In the genomic region with DNA sequence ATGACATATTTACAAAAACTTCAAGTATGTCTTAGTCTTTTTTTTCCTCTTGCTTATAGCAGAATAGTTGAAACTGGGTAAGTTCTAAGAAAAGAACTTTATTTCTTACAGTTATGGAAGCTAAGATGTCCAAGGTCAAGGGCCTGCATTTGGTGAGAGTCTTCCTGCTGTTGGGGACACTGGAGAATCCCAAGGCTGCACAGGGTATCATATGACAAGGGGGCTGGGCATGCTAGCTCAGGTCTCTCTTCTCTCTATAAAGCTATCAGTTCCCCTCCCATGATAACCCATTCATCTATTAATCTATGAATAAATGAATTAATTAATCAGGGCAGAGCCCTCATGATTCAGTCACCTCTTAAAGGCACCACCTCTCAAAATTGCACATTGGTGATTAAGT, we compare ENCODE assay signal across 17 cellular contexts.
DNase-seq lines count a peak whose midpoint lies in the region; ATAC-seq and TF ChIP-seq lines count a peak whose summit lies in the region.
"Had no signal": no experiment of that assay in that cellular context is flagged by ENCODE, and none has a peak within 500 bp of the region (broad histone marks: within the 10 kb centered on the region; RNA-seq: fewer than 3 reads in every experiment).

No MANE protein-coding gene starts in this region.

- H3K4me3 ChIP-seq in A673 (ENCODE audit: low read depth, low read length, poor library complexity, severe bottlenecking), result no peak overlapping the region
- H3K4me3 ChIP-seq: A549 had no signal

- POLR2A ChIA-PET in A673 (lab: Charles Lee; ENCODE audit: low non-redundant PET), result no interaction called here

- peaks cover 26 to 37% of the 10 kb centered on the region in 2 donors for H3K4me1 Mint-ChIP-seq in natural killer cell treated with Interleukin-12 subunit alpha and Interleukin-12 subunit beta and Interleukin-15 and Interleukin-18, amount 100 ng/mL, for 72 hours (ENCODE audit: low read depth in 2 of 2)
- peaks cover 12 to 37% of the 10 kb centered on the region in 2 donors for H3K4me1 Mint-ChIP-seq in natural killer cell
- peaks cover 32% of the 10 kb centered on the region for H3K4me1 Mint-ChIP-seq in T-helper 17 cell
- peaks cover 20 to 50% of the 10 kb centered on the region in 2 donors for H3K4me1 Mint-ChIP-seq in immature natural killer cell
- peaks cover 27% of the 10 kb centered on the region for H3K4me1 Mint-ChIP-seq in stimulated activated effector memory CD8-positive, alpha-beta T cell treated with anti-CD3 and anti-CD28 coated beads, Interleukin-12 subunit alpha, Interleukin-12 subunit beta, amount 100 ng/mL, for 72 hours

- no peaks in the 10 kb centered on the region for H3K36me3 Mint-ChIP-seq in natural killer cell treated with Interleukin-12 subunit alpha and Interleukin-12 subunit beta and Interleukin-15 and Interleukin-18, amount 100 ng/mL, for 72 hours
- no peaks in the 10 kb centered on the region for H3K36me3 Mint-ChIP-seq in natural killer cell
- no peaks in the 10 kb centered on the region for H3K36me3 Mint-ChIP-seq in T-helper 17 cell (ENCODE audit: low read depth)
- H3K36me3 Mint-ChIP-seq in immature natural killer cell, result no peaks in the 10 kb centered on the region
- H3K36me3 Mint-ChIP-seq in stimulated activated effector memory CD8-positive, alpha-beta T cell treated with anti-CD3 and anti-CD28 coated beads, Interleukin-12 subunit alpha, Interleukin-12 subunit beta, amount 100 ng/mL, for 72 hours, result no peaks in the 10 kb centered on the region
- H3K36me3 Mint-ChIP-seq: CD4-positive, alpha-beta memory T cell had no signal

- no TSS peak for BruUV-seq in A673 (replicated peaks; lab: Mats Ljungman, UMichigan)

- H3K4me3 Mint-ChIP-seq in natural killer cell treated with Interleukin-12 subunit alpha and Interleukin-12 subunit beta and Interleukin-15 and Interleukin-18, amount 100 ng/mL, for 72 hours, result no peak overlapping the region
- H3K4me3 Mint-ChIP-seq in natural killer cell (no peak overlapping the region), T-helper 17 cell (no peak overlapping the region), immature natural killer cell (no peak overlapping the region)
- H3K4me3 Mint-ChIP-seq in stimulated activated effector memory CD8-positive, alpha-beta T cell treated with anti-CD3 and anti-CD28 coated beads, Interleukin-12 subunit alpha, Interleukin-12 subunit beta, amount 100 ng/mL, for 72 hours, result no peak overlapping the region

- H3K27ac ChIP-seq in A673 (ENCODE audit: low read depth, low read length, poor library complexity, severe bottlenecking), result no peak overlapping the region
- H3K27ac ChIP-seq: A549 had no signal

- no peaks in the 10 kb centered on the region for H3K4me1 ChIP-seq in A673 (ENCODE audit: insufficient read depth, low read length, poor library complexity, severe bottlenecking)
- H3K4me1 ChIP-seq: A549 had no signal

- H3K27ac Mint-ChIP-seq in natural killer cell treated with Interleukin-12 subunit alpha and Interleukin-12 subunit beta and Interleukin-15 and Interleukin-18, amount 100 ng/mL, for 72 hours, result peak overlapping the region; percentile 78 to 91
- peak overlapping the region in 1 of 2 donors; percentile 72 for H3K27ac Mint-ChIP-seq in natural killer cell
- H3K27ac Mint-ChIP-seq in T-helper 17 cell, result peak overlapping the region; percentile 89
- peak overlapping the region in 5 of 6 donors; percentile 25 to 80 (median 57) for H3K27ac Mint-ChIP-seq in immature natural killer cell
- peak overlapping the region; percentile 49 for H3K27ac Mint-ChIP-seq in stimulated activated effector memory CD8-positive, alpha-beta T cell treated with anti-CD3 and anti-CD28 coated beads, Interleukin-12 subunit alpha, Interleukin-12 subunit beta, amount 100 ng/mL, for 72 hours

- ATAC-seq in natural killer cell treated with Interleukin-12 subunit alpha and Interleukin-12 subunit beta and Interleukin-15 and Interleukin-18, amount 100 ng/mL, for 72 hours, result no peak
- ATAC-seq in natural killer cell (no peak), T-helper 17 cell (no peak), GM18870 (IDR thresholded peaks at IDR 0.05; ENCODE audit: unreplicated experiment) (no peak)
- ATAC-seq in stimulated activated effector memory CD8-positive, alpha-beta T cell treated with anti-CD3 and anti-CD28 coated beads, Interleukin-12 subunit alpha, Interleukin-12 subunit beta, amount 100 ng/mL, for 72 hours, result no peak
- ATAC-seq: A549, HCT116 had no signal

- H3K9me3 ChIP-seq in T-helper 17 cell (ENCODE audit: control insufficient read depth, low read length, poor library complexity, severe bottlenecking) (no peaks in the 10 kb centered on the region), A673 (ENCODE audit: low read depth, low read length, poor library complexity, severe bottlenecking) (no peaks in the 10 kb centered on the region)
- H3K9me3 ChIP-seq: A549 had no signal

- no peak for DNase-seq in natural killer cell treated with Interleukin-12 subunit alpha and Interleukin-12 subunit beta and Interleukin-15 and Interleukin-18, amount 100 ng/mL, for 72 hours (ENCODE audit: low spot score)
- DNase-seq in natural killer cell, result no peak
- no peak for DNase-seq in T-helper 17 cell
- DNase-seq in immature natural killer cell, result no peak
- DNase-seq in stimulated activated effector memory CD8-positive, alpha-beta T cell treated with anti-CD3 and anti-CD28 coated beads, Interleukin-12 subunit alpha, Interleukin-12 subunit beta, amount 100 ng/mL, for 72 hours (ENCODE audit: low spot score in 2 of 2), result no peak
- DNase-seq in A673 (ENCODE audit: low spot score), result no peak
- DNase-seq in HCEC 1CT, result no peak
- DNase-seq: 8988T; C1 segment of cervical spinal cord; CD4-positive, alpha-beta memory T cell; COR-L47; DMS153; DND-41; H7 had no signal

- intact Hi-C loops in natural killer cell (cut with micrococcal nuclease), result no loop called here
- intact Hi-C loops in A673 (cut with micrococcal nuclease; ENCODE audit: unreplicated experiment), result no loop called here

- no peaks in the 10 kb centered on the region for H3K36me3 ChIP-seq in A673 (ENCODE audit: insufficient read depth, low read length, poor library complexity, severe bottlenecking)

- TF ChIP-seq CTCF in natural killer cell (IDR thresholded peaks at IDR 0.05), result no peak
- no peak for TF ChIP-seq CTCF in A673 (conservative IDR thresholded peaks at IDR 0.05; ENCODE audit: low read depth, low read length)

- H3K27me3 ChIP-seq in A673 (replicated peaks; ENCODE audit: insufficient read depth, low read depth, low read length, poor library complexity), result no peaks in the 10 kb centered on the region

- peaks cover 0 to 3% of the 10 kb centered on the region in 2 donors for H3K27me3 Mint-ChIP-seq in natural killer cell treated with Interleukin-12 subunit alpha and Interleukin-12 subunit beta and Interleukin-15 and Interleukin-18, amount 100 ng/mL, for 72 hours
- H3K27me3 Mint-ChIP-seq in natural killer cell (ENCODE audit: low read depth in 2 of 2) (peaks cover 0 to 7% of the 10 kb centered on the region in 2 donors), T-helper 17 cell (no peaks in the 10 kb centered on the region), immature natural killer cell (ENCODE audit: low read depth in 3 of 3) (peaks cover 0 to 13% (median 0%) of the 10 kb centered on the region in 3 donors)

- CTCF ChIA-PET in A673 (lab: Charles Lee), result no interaction called here

- H3K9me3 Mint-ChIP-seq in natural killer cell treated with Interleukin-12 subunit alpha and Interleukin-12 subunit beta and Interleukin-15 and Interleukin-18, amount 100 ng/mL, for 72 hours, result peaks cover 4% of the 10 kb centered on the region
- no peaks in the 10 kb centered on the region for H3K9me3 Mint-ChIP-seq in natural killer cell
- no peaks in the 10 kb centered on the region for H3K9me3 Mint-ChIP-seq in immature natural killer cell
- no peaks in the 10 kb centered on the region for H3K9me3 Mint-ChIP-seq in stimulated activated effector memory CD8-positive, alpha-beta T cell treated with anti-CD3 and anti-CD28 coated beads, Interleukin-12 subunit alpha, Interleukin-12 subunit beta, amount 100 ng/mL, for 72 hours
- H3K9me3 Mint-ChIP-seq: CD4-positive, alpha-beta memory T cell had no signal
